In genomic region chr2:158718851-158719250, GRCh38 we compare ENCODE assay signal across 20 cellular contexts.
"Had no signal": no experiment of that assay in that cellular context is flagged by ENCODE, and none has a peak within 500 bp of the region (broad histone marks: within the 10 kb centered on the region; RNA-seq: fewer than 3 reads in every experiment).

No MANE protein-coding gene starts in this region.

- ATAC-seq: activated CD4-positive, CD25-positive, alpha-beta regulatory T cell treated with anti-CD3 and anti-CD28 coated beads, Interleukin-2, amount 50 U/mL, for 24 hours; gastroesophageal sphincter; left lung; natural killer cell had no signal

- H3K36me3 Mint-ChIP-seq: activated naive CD8-positive, alpha-beta T cell treated with anti-CD3 and anti-CD28 coated beads for 36 hours; brain; natural killer cell had no signal

- H3K27ac Mint-ChIP-seq: activated naive CD8-positive, alpha-beta T cell treated with anti-CD3 and anti-CD28 coated beads for 36 hours; activated T-helper 1 cell treated with anti-CD3 and anti-CD28 coated beads, Interleukin-12 subunit alpha, Interleukin-12 subunit beta, Interleukin-2, Interleukin-4 antibody, amounts not matched to agents 30 ng/mL and 10 ng/mL and 1 ng/mL, durations not matched to agents 14 hours and 24 hours and 36 hours; brain; natural killer cell; progenitor cell of endocrine pancreas had no signal

- H3K27me3 ChIP-seq: left lung, right lobe of liver, spleen, stomach had no signal

- H3K4me3 Mint-ChIP-seq: activated naive CD8-positive, alpha-beta T cell treated with anti-CD3 and anti-CD28 coated beads for 36 hours; activated T-helper 1 cell treated with anti-CD3 and anti-CD28 coated beads, Interleukin-12 subunit alpha, Interleukin-12 subunit beta, Interleukin-2, Interleukin-4 antibody, amounts not matched to agents 30 ng/mL and 10 ng/mL and 1 ng/mL, durations not matched to agents 14 hours and 24 hours and 36 hours; brain; central memory CD8-positive, alpha-beta T cell; natural killer cell had no signal

- H3K27ac ChIP-seq: coronary artery, spleen, thoracic aorta had no signal

- H3K9me3 Mint-ChIP-seq: central memory CD8-positive, alpha-beta T cell had no signal

- H3K4me1 ChIP-seq: right lobe of liver had no signal

- H3K4me3 ChIP-seq: coronary artery, gastroesophageal sphincter, left lung, right lobe of liver, spleen, stomach, thoracic aorta had no signal

- H3K36me3 ChIP-seq: gastroesophageal sphincter, left lung, right lobe of liver, spleen, stomach, thoracic aorta had no signal

- H3K4me1 Mint-ChIP-seq: activated naive CD8-positive, alpha-beta T cell treated with anti-CD3 and anti-CD28 coated beads for 36 hours; central memory CD8-positive, alpha-beta T cell had no signal

- H3K9me3 ChIP-seq: gastroesophageal sphincter, right lobe of liver, spleen, stomach, thoracic aorta had no signal

- DNase-seq: activated CD4-positive, alpha-beta T cell treated with anti-CD3 and anti-CD28 coated beads, Interleukin-2, amount 50 U/mL, for 1 hour; activated CD8-positive, alpha-beta memory T cell treated with anti-CD3 and anti-CD28 coated beads for 24 hours; activated naive CD8-positive, alpha-beta T cell treated with anti-CD3 and anti-CD28 coated beads for 36 hours; amygdala; effector CD8-positive, alpha-beta T cell; left lung; mesendoderm; natural killer cell; right lobe of liver; spleen; stomach; SW 1271 had no signal

- H3K27me3 Mint-ChIP-seq: activated naive CD8-positive, alpha-beta T cell treated with anti-CD3 and anti-CD28 coated beads for 36 hours; progenitor cell of endocrine pancreas had no signal
